Comparison of ENCODE assay signal across 1 cellular context in genomic region chr11:70064011-70064725, GRCh38.
TF ChIP-seq lines count a peak whose summit lies in the region.

No MANE protein-coding gene starts in this region.

TF ChIP-seq in HCT116, 20 proteins besides CTCF, POLR2A, EP300 and RAD21 (continued from another document):
- TF ChIP-seq SIN3A (IDR thresholded peaks at IDR 0.05; ENCODE audit: low read depth) (no peak), JUND (IDR thresholded peaks at IDR 0.05) (no peak), ZFX (IDR thresholded peaks at IDR 0.05) (no peak), ZNF274 (IDR thresholded peaks at IDR 0.05; ENCODE audit: low read depth, low read length) (no peak)
